In genomic region chr6:139977887-139978332, GRCh38 we compare ENCODE assay signal across 9 cellular contexts.
DNase-seq lines count a peak whose midpoint lies in the region; ATAC-seq, FAIRE-seq and TF ChIP-seq lines count a peak whose summit lies in the region.
"Had no signal": no experiment of that assay in that cellular context is flagged by ENCODE, and none has a peak within 500 bp of the region (broad histone marks: within the 10 kb centered on the region; RNA-seq: fewer than 3 reads in every experiment).

No MANE protein-coding gene starts in this region.

- TF ChIP-seq CTCF in K562 (IDR thresholded peaks at IDR 0.05 in 2 of 3, conservative IDR thresholded peaks at IDR 0.05 in 1 of 3; ENCODE audit: insufficient read depth in 2 of 3, low read depth in 1 of 3, low read length in 3 of 3): no peak
- no peak for TF ChIP-seq CTCF in kidney epithelial cell (IDR thresholded peaks at IDR 0.05; ENCODE audit: insufficient read depth, low read length, poor library complexity, severe bottlenecking)
- TF ChIP-seq CTCF in tibial nerve (IDR thresholded peaks at IDR 0.05): no peak

- 22% methylated on average over 2 of the region's 2 CpGs for WGBS in K562 (ENCODE audit: insufficient coverage, low coverage, missing lambda C conversion rate)
- 28 to 29% methylated on average over 2 of the region's 2 CpGs for WGBS in tibial nerve, 2 donors

- no TSS peak for BruUV-seq in K562 (replicated peaks; lab: Mats Ljungman, UMichigan)

- peaks cover 0 to 16% of the 10 kb centered on the region in 2 donors for H3K27me3 Mint-ChIP-seq in T-cell

- CTCF ChIA-PET in K562 (lab: Yijun Ruan, JAX; ENCODE audit: low intra/inter-chr PET ratio): no interaction called here
- CTCF ChIA-PET in T-cell (lab: Charles Lee): no interaction called here

- no peak for FAIRE-seq in K562 (lab: Jason Lieb, UNC)

- DNase-seq in HT1080 (ENCODE audit: low read depth): peak; percentile 40
- no peak for DNase-seq in K562 (ENCODE audit: extremely low read depth in 1 of 4, low spot score in 3 of 4)
- DNase-seq in kidney epithelial cell (ENCODE audit: low read depth): peak; percentile 73
- peak in 1 of 2 donors; percentile 48 for DNase-seq in tibial nerve (ENCODE audit: low spot score in 2 of 2)
- no peak for DNase-seq in GOT3 (lab: John Stamatoyannopoulos, UW)
- DNase-seq in T-cell: no peak
- DNase-seq: NCI-H1048, spleen had no signal

- no peak for TF ChIP-seq POLR2A in K562 (conservative IDR thresholded peaks at IDR 0.05)
- TF ChIP-seq POLR2A in tibial nerve (IDR thresholded peaks at IDR 0.05): no peak

- no peak overlapping the region for H3K27ac ChIP-seq in K562 (ENCODE audit: extremely low read depth, low read depth, low read length)
- H3K27ac ChIP-seq in tibial nerve: peak overlapping the region in 3 of 4 donors; percentile 11 to 71 (median 68)
- H3K27ac ChIP-seq: spleen had no signal

- no peaks in the 10 kb centered on the region for H3K36me3 Mint-ChIP-seq in T-cell

- no peak for TF ChIP-seq RAD21 in K562 (CRISPR knock-in tag; conservative IDR thresholded peaks at IDR 0.05 in 1 of 2, IDR thresholded peaks at IDR 0.05 in 1 of 2)

- H3K4me2 ChIP-seq in K562 (ENCODE audit: insufficient read depth, low read length): no peak overlapping the region

- POLR2A ChIA-PET in K562 (lab: Yijun Ruan, JAX): no interaction called here
- POLR2A ChIA-PET in T-cell (lab: Charles Lee): no interaction called here

- intact Hi-C loops in K562 (cut with micrococcal nuclease): no loop called here

- no peaks in the 10 kb centered on the region for H3K9me1 ChIP-seq in K562 (ENCODE audit: control insufficient read depth, insufficient read depth, low read length)

- peaks cover 0 to 9% (median 0%) of the 10 kb centered on the region in 3 donors for H3K4me1 Mint-ChIP-seq in T-cell

- H3K27me3 ChIP-seq in K562 (ENCODE audit: control insufficient read depth in 2 of 2, insufficient read depth in 2 of 2, low read length in 2 of 2) (no peaks in the 10 kb centered on the region), kidney epithelial cell (ENCODE audit: control insufficient read depth, insufficient read depth, low read length) (no peaks in the 10 kb centered on the region), tibial nerve (no peaks in the 10 kb centered on the region)
- H3K27me3 ChIP-seq: spleen had no signal

- H3K9ac ChIP-seq in K562 (ENCODE audit: insufficient read depth in 1 of 2, low read depth in 2 of 2, low read length in 2 of 2): no peak overlapping the region

- no peaks in the 10 kb centered on the region for H3K9me3 Mint-ChIP-seq in T-cell

- H3K4me3 Mint-ChIP-seq in T-cell: no peak overlapping the region

- in situ Hi-C loops in K562 (cut with MboI): no loop called here

- ATAC-seq in K562 (no peak), HG03565 (IDR thresholded peaks at IDR 0.05; ENCODE audit: unreplicated experiment) (no peak), T-cell (replicated peaks in 1 of 4) (no peak)

- TF ChIP-seq EP300 in K562 (IDR thresholded peaks at IDR 0.05; ENCODE audit: low read length): no peak
- peak in 1 of 2 donors; percentile 89 for TF ChIP-seq EP300 in tibial nerve (IDR thresholded peaks at IDR 0.05)

- H3K9me3 ChIP-seq in K562 (replicated peaks; ENCODE audit: control insufficient read depth, insufficient read depth, low read depth, low read length) (no peaks in the 10 kb centered on the region), tibial nerve (no peaks in the 10 kb centered on the region)
- H3K9me3 ChIP-seq: spleen had no signal

- no peaks in the 10 kb centered on the region for H4K20me1 ChIP-seq in K562 (replicated peaks; ENCODE audit: control insufficient read depth, insufficient read depth, low read length)

- H3K4me1 ChIP-seq in K562 (replicated peaks in 1 of 2; ENCODE audit: control insufficient read depth in 2 of 2, insufficient read depth in 2 of 2, low read length in 2 of 2) (peaks cover 0 to 22% of the 10 kb centered on the region in 2 experiments; a peak in 3 of 5 replicates), tibial nerve (peaks cover 0 to 51% (median 12%) of the 10 kb centered on the region in 4 donors)

- no peak overlapping the region for H3K27ac Mint-ChIP-seq in T-cell

- no peaks in the 10 kb centered on the region for H3K79me2 ChIP-seq in K562 (ENCODE audit: control insufficient read depth, insufficient read depth, low read length)

- H3K36me3 ChIP-seq in K562 (ENCODE audit: control insufficient read depth, insufficient read depth, low read length) (no peaks in the 10 kb centered on the region), kidney epithelial cell (ENCODE audit: control insufficient read depth, insufficient read depth, low read length) (no peaks in the 10 kb centered on the region), tibial nerve (no peaks in the 10 kb centered on the region)
- H3K36me3 ChIP-seq: spleen had no signal

- H3K4me3 ChIP-seq in K562 (no peak overlapping the region), kidney epithelial cell (ENCODE audit: low read depth, low read length) (no peak overlapping the region), tibial nerve (no peak overlapping the region)
- H3K4me3 ChIP-seq: spleen had no signal

- peak overlapping the region; percentile 61 for H2AFZ ChIP-seq in K562 (ENCODE audit: low read depth, low read length)

TF ChIP-seq in K562, 482 proteins besides CTCF, POLR2A, EP300 and RAD21 (continues in another document):
- TF ChIP-seq NONO (IDR thresholded peaks at IDR 0.05; ENCODE audit: low read depth in 2 of 2, low read length in 1 of 2) (no peak), RBM15 (IDR thresholded peaks at IDR 0.05; ENCODE audit: insufficient read depth, low read length) (no peak), EZH2 (IDR thresholded peaks at IDR 0.05; ENCODE audit: borderline replicate concordance, low read depth, low read length) (no peak), CBX5 (IDR thresholded peaks at IDR 0.05; ENCODE audit: borderline replicate concordance, low read depth) (no peak), JUND (IDR thresholded peaks at IDR 0.05; ENCODE audit: borderline replicate concordance, low read depth, low read length) (peak; percentile 68; the same call in 1 of the 2 replicates), JUND (tag; IDR thresholded peaks at IDR 0.05; ENCODE audit: borderline replicate concordance, low read depth, low read length) (peak; percentile 60; the same call in 2 of the 3 replicates), RUNX1 (IDR thresholded peaks at IDR 0.05; ENCODE audit: low read depth) (no peak), ZBTB40 (IDR thresholded peaks at IDR 0.05) (no peak), ZBTB40 (CRISPR knock-in tag; IDR thresholded peaks at IDR 0.05) (no peak), ZNF436 (CRISPR knock-in tag; IDR thresholded peaks at IDR 0.05) (no peak)

Comparison
In these comparisons a context has a peak if more than half of its experiments do, and no peak if none do; other contexts are left out.
1. DNase-seq: peak in HT1080 (single experiment) and kidney epithelial cell (single experiment); none in K562 (0 of 4), GOT3 (single experiment) and T-cell (0 of 34).